ENCODE assay signal across 17 cellular contexts in the genomic region with DNA sequence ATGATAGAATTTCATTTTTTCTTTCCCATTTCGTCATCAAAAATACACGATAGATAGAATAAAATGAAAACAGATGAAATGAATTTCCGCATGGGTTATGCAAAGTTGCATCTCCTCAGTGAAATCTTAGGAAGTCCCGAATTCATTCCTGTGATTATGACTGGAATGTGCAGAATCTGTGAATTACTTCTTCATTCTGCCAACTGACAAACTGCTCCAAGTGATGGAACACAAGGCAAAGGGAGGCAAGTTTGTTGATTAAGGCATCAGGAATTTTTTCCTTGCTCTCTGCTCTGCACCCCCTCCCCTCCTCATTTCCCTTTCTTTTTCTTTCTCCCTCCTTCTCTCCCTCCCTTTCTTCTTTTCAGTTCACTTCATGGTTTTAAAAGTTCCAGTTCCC. TPM values are rescaled to one million over a fixed set of nuclear protein-coding genes. Genes with fewer than 3 reads are reported as not detected.
DNase-seq lines count a peak whose midpoint lies in the region; ATAC-seq and TF ChIP-seq lines count a peak whose summit lies in the region.
"Had no signal": no experiment of that assay in that cellular context is flagged by ENCODE, and none has a peak within 500 bp of the region (broad histone marks: within the 10 kb centered on the region; RNA-seq: fewer than 3 reads in every experiment).

No MANE protein-coding gene starts in this region.

- H3K27me3 Mint-ChIP-seq in nephron progenitor cell (ENCODE audit: low read depth, poor library complexity) (no peaks in the 10 kb centered on the region), T-helper 17 cell (no peaks in the 10 kb centered on the region)
- H3K27me3 Mint-ChIP-seq in activated naive CD4-positive, alpha-beta T cell treated with anti-CD3 and anti-CD28 coated beads, Interleukin-2, amount 10 ng/mL, durations not matched to agents 7 days and 5 days: peaks cover 8% of the 10 kb centered on the region

- ATAC-seq in T-helper 17 cell: no peak
- ATAC-seq: body of pancreas; stimulated activated effector memory CD8-positive, alpha-beta T cell treated with anti-CD3 and anti-CD28 coated beads, Interleukin-12 subunit alpha, Interleukin-12 subunit beta, amount 100 ng/mL, for 72 hours had no signal

- H3K27ac Mint-ChIP-seq in nephron progenitor cell: peak overlapping the region; percentile 52
- no peak overlapping the region for H3K27ac Mint-ChIP-seq in activated naive CD4-positive, alpha-beta T cell treated with anti-CD3 and anti-CD28 coated beads, Interleukin-2, amount 10 ng/mL, durations not matched to agents 7 days and 5 days
- H3K27ac Mint-ChIP-seq in T-helper 17 cell: no peak overlapping the region
- H3K27ac Mint-ChIP-seq: stimulated activated effector memory CD8-positive, alpha-beta T cell treated with anti-CD3 and anti-CD28 coated beads, Interleukin-12 subunit alpha, Interleukin-12 subunit beta, amount 100 ng/mL, for 72 hours had no signal

- DNase-seq in AG08396 (ENCODE audit: low spot score): peak; percentile 12
- DNase-seq in LHCN-M2 (ENCODE audit: low read depth): peak; percentile 25
- peak; percentile 92 for DNase-seq in dedifferentiated amniotic fluid mesenchymal stem cell (ENCODE audit: extremely low spot score)
- no peak for DNase-seq in nephron progenitor cell
- no peak for DNase-seq in ecto neural progenitor cell (ENCODE audit: low spot score)
- no peak for DNase-seq in activated naive CD4-positive, alpha-beta T cell treated with anti-CD3 and anti-CD28 coated beads, Interleukin-2, amount 10 ng/mL, durations not matched to agents 7 days and 5 days
- no peak for DNase-seq in GF-D8 (lab: John Stamatoyannopoulos, UW)
- no peak for DNase-seq in T-helper 17 cell
- DNase-seq: activated gamma-delta T cell, body of pancreas, DMS53, foreskin melanocyte, NCI-H1930, NCI-H69 had no signal

- no peaks in the 10 kb centered on the region for H3K4me1 Mint-ChIP-seq in nephron progenitor cell
- peaks cover 12% of the 10 kb centered on the region for H3K4me1 Mint-ChIP-seq in activated naive CD4-positive, alpha-beta T cell treated with anti-CD3 and anti-CD28 coated beads, Interleukin-2, amount 10 ng/mL, durations not matched to agents 7 days and 5 days
- peaks cover 2% of the 10 kb centered on the region for H3K4me1 Mint-ChIP-seq in T-helper 17 cell
- H3K4me1 Mint-ChIP-seq: stimulated activated effector memory CD8-positive, alpha-beta T cell treated with anti-CD3 and anti-CD28 coated beads, Interleukin-12 subunit alpha, Interleukin-12 subunit beta, amount 100 ng/mL, for 72 hours had no signal

- CTCF ChIA-PET in activated naive CD4-positive, alpha-beta T cell treated with anti-CD3 and anti-CD28 coated beads, Interleukin-2, amount 10 ng/mL, durations not matched to agents 7 days and 5 days (lab: Charles Lee): no interaction called here

- H3K9me3 Mint-ChIP-seq in nephron progenitor cell: peaks cover 4% of the 10 kb centered on the region
- H3K9me3 Mint-ChIP-seq in activated naive CD4-positive, alpha-beta T cell treated with anti-CD3 and anti-CD28 coated beads, Interleukin-2, amount 10 ng/mL, durations not matched to agents 7 days and 5 days: peaks cover 2% of the 10 kb centered on the region

- no peak overlapping the region for H3K4me3 Mint-ChIP-seq in nephron progenitor cell
- H3K4me3 Mint-ChIP-seq in activated naive CD4-positive, alpha-beta T cell treated with anti-CD3 and anti-CD28 coated beads, Interleukin-2, amount 10 ng/mL, durations not matched to agents 7 days and 5 days: no peak overlapping the region
- H3K4me3 Mint-ChIP-seq in T-helper 17 cell: no peak overlapping the region
- H3K4me3 Mint-ChIP-seq: stimulated activated effector memory CD8-positive, alpha-beta T cell treated with anti-CD3 and anti-CD28 coated beads, Interleukin-12 subunit alpha, Interleukin-12 subunit beta, amount 100 ng/mL, for 72 hours had no signal

- TF ChIP-seq CTCF in nephron progenitor cell (IDR thresholded peaks at IDR 0.05): no peak

- no peaks in the 10 kb centered on the region for H3K9me3 ChIP-seq in T-helper 17 cell (ENCODE audit: control insufficient read depth, low read length, poor library complexity, severe bottlenecking)
- H3K9me3 ChIP-seq: body of pancreas, neutrophil, tibial nerve had no signal

- no peaks in the 10 kb centered on the region for H3K36me3 Mint-ChIP-seq in nephron progenitor cell (ENCODE audit: low read depth)
- no peaks in the 10 kb centered on the region for H3K36me3 Mint-ChIP-seq in activated naive CD4-positive, alpha-beta T cell treated with anti-CD3 and anti-CD28 coated beads, Interleukin-2, amount 10 ng/mL, durations not matched to agents 7 days and 5 days
- no peaks in the 10 kb centered on the region for H3K36me3 Mint-ChIP-seq in T-helper 17 cell (ENCODE audit: low read depth)
- H3K36me3 Mint-ChIP-seq: stimulated activated effector memory CD8-positive, alpha-beta T cell treated with anti-CD3 and anti-CD28 coated beads, Interleukin-12 subunit alpha, Interleukin-12 subunit beta, amount 100 ng/mL, for 72 hours had no signal

RNA-seq across cellular contexts. Expression of gene ADGRL4, which starts 37.0 kb away (rescaled TPM):
- total RNA-seq in LHCN-M2 (2014; rRNA removed) (2.0 and 2.1 TPM in 2 replicates), T-helper 17 cell (not detected)
- polyA plus RNA-seq in LHCN-M2 (2012): 1.0 TPM

Comparison
In these comparisons a context has a peak if more than half of its experiments do, and no peak if none do; other contexts are left out.
1. DNase-seq: peak in AG08396 (single experiment), LHCN-M2 (single experiment) and dedifferentiated amniotic fluid mesenchymal stem cell (single experiment); none in nephron progenitor cell (single experiment), ecto neural progenitor cell (single experiment), activated naive CD4-positive, alpha-beta T cell treated with anti-CD3 and anti-CD28 coated beads, Interleukin-2, amount 10 ng/mL, durations not matched to agents 7 days and 5 days (single experiment), GF-D8 (single experiment) and T-helper 17 cell (0 of 3).